Comparison of ENCODE assay signal across 1 cellular context in the genomic region with DNA sequence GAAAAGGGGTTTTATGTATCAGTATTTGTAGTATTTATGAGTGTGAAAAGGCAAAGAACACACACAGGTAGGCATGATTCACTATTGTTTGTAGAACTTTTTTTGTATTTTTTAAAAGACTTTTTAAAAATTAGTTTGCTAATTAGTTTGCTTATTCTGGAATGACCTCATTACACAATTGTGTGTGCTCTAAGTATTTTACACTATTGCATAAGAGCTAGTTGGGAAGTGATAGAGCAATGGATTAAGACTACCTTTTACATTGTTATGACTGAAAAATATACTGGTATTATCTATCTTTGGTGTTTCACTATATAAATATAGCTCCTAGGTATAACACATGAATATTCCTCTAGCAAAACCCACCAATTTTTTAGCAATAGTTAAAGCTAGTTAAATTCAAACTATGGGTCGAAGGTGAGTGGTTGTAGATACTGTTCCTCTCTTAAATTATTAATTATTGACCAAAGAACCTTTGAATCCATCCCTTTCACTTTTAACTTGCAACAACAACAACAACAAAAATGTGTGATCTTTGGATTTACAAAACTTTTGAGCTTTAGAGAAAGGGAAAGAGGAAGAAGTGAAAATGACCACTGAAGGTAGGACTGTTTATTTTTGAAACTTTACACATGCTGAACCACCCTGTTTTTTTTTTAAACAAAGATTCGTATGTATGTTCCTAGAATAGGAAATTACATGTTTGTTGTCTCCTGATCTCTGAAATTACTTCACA.
TF ChIP-seq lines count a peak whose summit lies in the region.

No MANE protein-coding gene starts in this region.

TF ChIP-seq in K562, 482 proteins besides CTCF, POLR2A, EP300 and RAD21:
- no peak for TF ChIP-seq CEBPG (CRISPR knock-in tag; IDR thresholded peaks at IDR 0.05)
- TF ChIP-seq CEBPG (tag; conservative IDR thresholded peaks at IDR 0.05 in 1 of 2, IDR thresholded peaks at IDR 0.05 in 1 of 2): peak in 1 of 2 experiments; percentile 52; a peak in 1 of 4 replicates
- 0 out of 2 replicates have a peak, but pooled peaks have one; percentile 45 for TF ChIP-seq CEBPB (tag; IDR thresholded peaks at IDR 0.05)
- TF ChIP-seq ZNF143 (CRISPR knock-in tag; IDR thresholded peaks at IDR 0.05): no peak
